ENCODE assay signal across 23 cellular contexts in genomic region chr4:2079926-2080325, GRCh38. TPM values are rescaled to one million over a fixed set of nuclear protein-coding genes. Genes with fewer than 3 reads are reported as not detected.
DNase-seq lines count a peak whose midpoint lies in the region; FAIRE-seq and TF ChIP-seq lines count a peak whose summit lies in the region.
"Had no signal": no experiment of that assay in that cellular context is flagged by ENCODE, and none has a peak within 500 bp of the region (broad histone marks: within the 10 kb centered on the region; RNA-seq: fewer than 3 reads in every experiment).

No MANE protein-coding gene starts in this region.

- H3K9me3 ChIP-seq in spleen: no peaks in the 10 kb centered on the region
- peaks cover 2% of the 10 kb centered on the region for H3K9me3 ChIP-seq in trophoblast cell (ENCODE audit: insufficient read depth, low read depth, low read length)
- H3K9me3 ChIP-seq: BE2C had no signal

- H3K4me2 ChIP-seq in trophoblast cell (ENCODE audit: low read length): no peak overlapping the region

- no peak for TF ChIP-seq POLR2A in spleen (IDR thresholded peaks at IDR 0.05)
- no peak for TF ChIP-seq POLR2A in GM12892 (IDR thresholded peaks at IDR 0.05; ENCODE audit: low read depth, low read length)

- H3K18ac ChIP-seq in trophoblast cell (ENCODE audit: low read length): no peak overlapping the region

- H3K14ac ChIP-seq in trophoblast cell (ENCODE audit: low read length): no peak overlapping the region

- H3K4me1 ChIP-seq in spleen (no peaks in the 10 kb centered on the region), trophoblast cell (ENCODE audit: control insufficient read depth in 1 of 2, insufficient read depth in 2 of 2, low read length in 2 of 2) (no peaks in the 10 kb centered on the region)
- H3K4me1 ChIP-seq: BE2C had no signal

- no peak overlapping the region for H4K91ac ChIP-seq in trophoblast cell (ENCODE audit: low read depth, low read length)

- H2BK5ac ChIP-seq in trophoblast cell (ENCODE audit: low read depth, low read length, poor library complexity): no peak overlapping the region

- no peak overlapping the region for H2BK12ac ChIP-seq in trophoblast cell (ENCODE audit: low read length)

- H3K4me3 ChIP-seq in spleen (no peak overlapping the region), trophoblast cell (ENCODE audit: low read depth, low read length) (no peak overlapping the region)

- no peak overlapping the region for H2AK5ac ChIP-seq in trophoblast cell (ENCODE audit: low read length)

- 84 to 87% (median 86%) methylated on average over 9 of the region's 9 CpGs for WGBS in spleen, 5 donors
- no CpG with 5 or more reads among the region's 9 CpGs for WGBS in trophoblast cell (ENCODE audit: extremely low coverage, insufficient coverage, insufficient read length)

- no peak overlapping the region for H3K23ac ChIP-seq in trophoblast cell (ENCODE audit: low read length)

- H3K4ac ChIP-seq in trophoblast cell (ENCODE audit: low read depth, low read length): no peak overlapping the region

- no peaks in the 10 kb centered on the region for H3K79me1 ChIP-seq in trophoblast cell (ENCODE audit: low read length)

- no peak for TF ChIP-seq CTCF in spleen (IDR thresholded peaks at IDR 0.05 in 8 of 11, conservative IDR thresholded peaks at IDR 0.05 in 3 of 11)

- H2AFZ ChIP-seq in trophoblast cell (ENCODE audit: insufficient read depth, low read length, poor library complexity): no peak overlapping the region

- H3K36me3 ChIP-seq in spleen: no peaks in the 10 kb centered on the region
- no peaks in the 10 kb centered on the region for H3K36me3 ChIP-seq in trophoblast cell (ENCODE audit: control insufficient read depth in 1 of 2, insufficient read depth in 2 of 2, low read length in 2 of 2)
- H3K36me3 ChIP-seq: BE2C had no signal

- no peak overlapping the region for H3K27ac ChIP-seq in spleen
- no peak overlapping the region for H3K27ac ChIP-seq in trophoblast cell (ENCODE audit: low read depth, low read length)

- no peaks in the 10 kb centered on the region for H3K79me2 ChIP-seq in trophoblast cell (ENCODE audit: control insufficient read depth, insufficient read depth, low read length, poor library complexity)

- H3K27me3 ChIP-seq in spleen (replicated peaks in 1 of 7): no peaks in the 10 kb centered on the region
- H3K27me3 ChIP-seq in trophoblast cell (ENCODE audit: insufficient read depth, low read length): no peaks in the 10 kb centered on the region
- H3K27me3 ChIP-seq: BE2C had no signal

- H4K12ac ChIP-seq in trophoblast cell (ENCODE audit: low read depth, low read length): no peak overlapping the region

- no peak overlapping the region for H4K8ac ChIP-seq in trophoblast cell (ENCODE audit: low read depth, low read length)

- H2BK120ac ChIP-seq in trophoblast cell (ENCODE audit: insufficient read depth, low read length, poor library complexity): no peak overlapping the region

- FAIRE-seq in GM12892 (lab: Jason Lieb, UNC): no peak
- FAIRE-seq: A204.1, RCC 7860 had no signal

- peak; percentile 36 for DNase-seq in activated effector memory CD4-positive, alpha-beta T cell treated with anti-CD3 and anti-CD28 coated beads, Interleukin-2, amount 50 U/mL, for 16 hours
- no peak for DNase-seq in activated effector memory CD4-positive, alpha-beta T cell treated with Interleukin-2 at 50 U/mL for 16 hours
- DNase-seq in Daoy (ENCODE audit: low read depth) (peak; percentile 0), islet precursor cell (peak; percentile 33), spleen (peak; percentile 45), hypothalamus (lab: John Stamatoyannopoulos, UW) (no peak), trophoblast cell (no peak), GM12892 (ENCODE audit: insufficient read length) (no peak)
- DNase-seq: BE2C, DMS53, HFFc6, KG1, NCI-H1417, NCI-H187, NCI-H2107, NCI-H2227 treated with DMSO at 0.1 percent for 48 hours, NCI-H510A treated with DMSO at 0.1 percent for 48 hours, NCI-H774, Right ventricle myocardium superior had no signal

- intact Hi-C loops in spleen (cut with DNase I; ENCODE audit: low total_unique reads): no loop called here

- no peak overlapping the region for H3K9ac ChIP-seq in trophoblast cell (ENCODE audit: low read length)

RNA-seq across cellular contexts. Expression of gene NAT8L, which starts 20.8 kb away (rescaled TPM):
- total RNA-seq in Daoy (2014; rRNA removed; shearing (Covaris generic)): 2.8 and 3.4 TPM in 2 replicates
- total RNA-seq in spleen: 1 to 10 TPM in 4 of 7 donors, under 1 TPM in 3; 0.50 to 3.1 (median 1.3) TPM
- under 1 TPM; 0.13 to 0.80 (median 0.29) TPM for polyA plus RNA-seq in spleen
- 0.30 and 0.35 TPM in 2 replicates for polyA plus RNA-seq in trophoblast cell (2013)
- not detected for polyA plus RNA-seq in GM12892 (2012; ENCODE audit: missing spikeins)
- total RNA-seq: CD4-positive, alpha-beta memory T cell; OCI-LY7 had no signal
- polyA plus RNA-seq: CD4-positive, alpha-beta memory T cell had no signal

Comparison
In these comparisons a context has a peak if more than half of its experiments do, and no peak if none do; other contexts are left out.
1. DNase-seq: peak in activated effector memory CD4-positive, alpha-beta T cell treated with anti-CD3 and anti-CD28 coated beads, Interleukin-2, amount 50 U/mL, for 16 hours (single experiment), Daoy (single experiment), islet precursor cell (single experiment) and spleen (single experiment); none in activated effector memory CD4-positive, alpha-beta T cell treated with Interleukin-2 at 50 U/mL for 16 hours (single experiment), hypothalamus (0 of 51), trophoblast cell (0 of 2) and GM12892 (single experiment).